13 cellular contexts compared by ENCODE assay signal in genomic region chr13:47337781-47338507, GRCh38.
DNase-seq lines count a peak whose midpoint lies in the region; TF ChIP-seq lines count a peak whose summit lies in the region.
"Had no signal": no experiment of that assay in that cellular context is flagged by ENCODE, and none has a peak within 500 bp of the region (broad histone marks: within the 10 kb centered on the region; RNA-seq: fewer than 3 reads in every experiment).

No MANE protein-coding gene starts in this region.

- TF ChIP-seq CTCF in type B pancreatic cell (conservative IDR thresholded peaks at IDR 0.05), result no peak

- no peak overlapping the region for H3K27ac Mint-ChIP-seq in type B pancreatic cell
- H3K27ac Mint-ChIP-seq: activated naive CD8-positive, alpha-beta T cell treated with anti-CD3 and anti-CD28 coated beads, Interleukin-2, amount 10 ng/mL, durations not matched to agents 7 days and 5 days had no signal

- no peaks in the 10 kb centered on the region for H3K36me3 Mint-ChIP-seq in type B pancreatic cell
- H3K36me3 Mint-ChIP-seq: activated naive CD8-positive, alpha-beta T cell treated with anti-CD3 and anti-CD28 coated beads, Interleukin-2, amount 10 ng/mL, durations not matched to agents 7 days and 5 days had no signal

- peaks cover 4% of the 10 kb centered on the region for H3K4me1 Mint-ChIP-seq in type B pancreatic cell (ENCODE audit: unreplicated experiment)
- H3K4me1 Mint-ChIP-seq: activated naive CD8-positive, alpha-beta T cell treated with anti-CD3 and anti-CD28 coated beads, Interleukin-2, amount 10 ng/mL, durations not matched to agents 7 days and 5 days had no signal

- DNase-seq in AG20443 (ENCODE audit: low spot score) (peak; percentile 50), LHCN-M2 (ENCODE audit: low read depth) (peak; percentile 93), ecto neural progenitor cell (ENCODE audit: low spot score) (peak; percentile 52), myocyte (ENCODE audit: low read depth) (peak; percentile 84), kidney tubule cell (ENCODE audit: low spot score) (no peak), putamen (ENCODE audit: low spot score) (no peak), type B pancreatic cell (ENCODE audit: extremely low spot score, unreplicated experiment) (no peak), LoVo (ENCODE audit: low spot score) (no peak)
- DNase-seq: activated naive CD8-positive, alpha-beta T cell treated with anti-CD3 and anti-CD28 coated beads, Interleukin-2, amount 10 ng/mL, durations not matched to agents 7 days and 5 days; effector CD8-positive, alpha-beta T cell; NCI-H1694; NCI-H524; stimulated activated naive CD8-positive, alpha-beta T cell treated with anti-CD3 and anti-CD28 coated beads, Interleukin-15, Interleukin-2, amounts not matched to agents 100 U/mL and 50 U/mL, for 24 hours had no signal

- no peak overlapping the region for H3K4me3 Mint-ChIP-seq in type B pancreatic cell
- H3K4me3 Mint-ChIP-seq: activated naive CD8-positive, alpha-beta T cell treated with anti-CD3 and anti-CD28 coated beads, Interleukin-2, amount 10 ng/mL, durations not matched to agents 7 days and 5 days had no signal

- H3K9me3 Mint-ChIP-seq in type B pancreatic cell, result peaks cover 6% of the 10 kb centered on the region

- no peaks in the 10 kb centered on the region for H3K27me3 Mint-ChIP-seq in type B pancreatic cell
- H3K27me3 Mint-ChIP-seq: activated naive CD8-positive, alpha-beta T cell treated with anti-CD3 and anti-CD28 coated beads, Interleukin-2, amount 10 ng/mL, durations not matched to agents 7 days and 5 days had no signal

Comparison
In these comparisons a context has a peak if more than half of its experiments do, and no peak if none do; other contexts are left out.
1. DNase-seq: peak in AG20443 (single experiment), LHCN-M2 (single experiment), ecto neural progenitor cell (single experiment) and myocyte (single experiment); none in kidney tubule cell (single experiment), putamen (single experiment), type B pancreatic cell (single experiment) and LoVo (single experiment).